Comparison of ENCODE assay signal across 7 cellular contexts in genomic region chr11:119018074-119018938, GRCh38.
A peak's percentile ranks its signal among the peaks of the same experiment; 100 is the strongest.
DNase-seq lines count a peak whose midpoint lies in the region; ATAC-seq lines count a peak whose summit lies in the region.

Gene RPS25, minus strand, starts transcription at chr11:119018343. Its CDS starts 59 bp downstream, at chr11:119018284.
Gene TRAPPC4, plus strand, starts transcription at chr11:119018766. Its CDS starts 30 bp downstream, at chr11:119018796.

- DNase-seq in NCI-H2081 (lab: John Stamatoyannopoulos, UW) (peak; percentile 96 to 98), T1000 (lab: John Stamatoyannopoulos, UW) (peak; percentile 83), astrocyte of the hippocampus (ENCODE audit: low read depth, low spot score) (peak; percentile 97), hippocampal formation (lab: John Stamatoyannopoulos, UW) (peak; percentile 97 to 98), retina (peak; percentile 98)

- ATAC-seq in GM18508 (IDR thresholded peaks at IDR 0.05; ENCODE audit: insufficient read depth, unreplicated experiment): peak; percentile 59
- peak; percentile 79 for ATAC-seq in HG03025 (IDR thresholded peaks at IDR 0.05; ENCODE audit: low FRiP score, unreplicated experiment)

Comparison
In these comparisons a context has a peak if more than half of its experiments do, and no peak if none do; other contexts are left out.
1. Peak in every context shown above with its lines: DNase-seq and ATAC-seq.